21 cellular contexts compared by ENCODE assay signal in the genomic region with DNA sequence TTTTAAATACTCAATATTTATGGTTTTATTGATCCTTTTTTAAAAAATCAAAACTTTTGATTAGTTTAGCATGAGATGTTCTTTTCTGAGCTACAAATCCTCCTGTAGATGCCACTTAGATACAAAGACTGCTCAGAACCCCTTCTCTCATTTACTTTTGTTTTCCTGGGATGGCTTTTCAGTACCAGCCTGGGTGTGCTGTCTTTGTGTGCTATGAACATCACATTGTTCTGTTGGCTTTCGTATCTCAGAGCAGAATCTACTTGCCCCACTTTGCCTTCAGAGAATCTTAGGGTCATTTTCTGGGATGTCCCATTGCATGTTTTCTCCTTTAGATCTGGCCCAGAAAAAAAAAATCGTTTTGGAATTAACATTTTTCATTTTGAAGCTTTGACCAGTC.
"Had no signal": no experiment of that assay in that cellular context is flagged by ENCODE, and none has a peak within 500 bp of the region (broad histone marks: within the 10 kb centered on the region; RNA-seq: fewer than 3 reads in every experiment).

No MANE protein-coding gene starts in this region.

- H3K4me1 ChIP-seq: gastrocnemius medialis, left lung, lower lobe of right lung, parathyroid adenoma, psoas muscle, transverse colon had no signal

- H3K4me3 ChIP-seq: gastrocnemius medialis, left lung, lower lobe of right lung, psoas muscle, thoracic aorta, transverse colon had no signal

- H3K36me3 ChIP-seq: gastrocnemius medialis, left lung, lower lobe of right lung, thoracic aorta, transverse colon had no signal

- H3K9me3 ChIP-seq: gastrocnemius medialis, left lung, lower lobe of right lung, psoas muscle, thoracic aorta, transverse colon had no signal

- DNase-seq: central memory CD4-positive, alpha-beta T cell; cortex of kidney; effector memory CD4-positive, alpha-beta T cell; gastrocnemius medialis; glutamatergic neuron; islet precursor cell; left lung; lower lobe of right lung; mesenchymal stem cell; naive thymus-derived CD4-positive, alpha-beta T cell; nephron progenitor cell; psoas muscle; small intestine; stimulated activated CD4-positive, alpha-beta T cell treated with anti-CD3 and anti-CD28 coated beads, Interleukin-12 subunit alpha, Interleukin-12 subunit beta, amount 100 ng/mL, for 4 hours; stimulated activated CD4-positive, alpha-beta T cell treated with anti-CD3 and anti-CD28 coated beads, Interleukin-2, amount 100 ng/mL, for 48 hours; stimulated activated naive CD8-positive, alpha-beta T cell treated with anti-CD3 and anti-CD28 coated beads, Interleukin-15, Interleukin-2, amounts not matched to agents 100 U/mL and 50 U/mL, for 24 hours; transverse colon had no signal

- ATAC-seq: esophagus mucosa; gastrocnemius medialis; left lung; lower lobe of right lung; naive thymus-derived CD4-positive, alpha-beta T cell; psoas muscle; stimulated activated naive CD8-positive, alpha-beta T cell treated with anti-CD3 and anti-CD28 coated beads, Interleukin-15, Interleukin-2, amounts not matched to agents 100 U/mL and 50 U/mL, for 24 hours had no signal

- H3K27me3 ChIP-seq: gastrocnemius medialis, left lung, transverse colon had no signal

- H3K27ac ChIP-seq: gastrocnemius medialis, left lung, lower lobe of right lung, parathyroid adenoma, psoas muscle, thoracic aorta, transverse colon had no signal

- FAIRE-seq: endometrium, small intestine had no signal
